In genomic region chr6:126701799-126702198, GRCh38 we compare ENCODE assay signal across 17 cellular contexts.
A peak's percentile ranks its signal among the peaks of the same experiment; 100 is the strongest.
DNase-seq lines count a peak whose midpoint lies in the region; ATAC-seq and TF ChIP-seq lines count a peak whose summit lies in the region.
"Had no signal": no experiment of that assay in that cellular context is flagged by ENCODE, and none has a peak within 500 bp of the region (broad histone marks: within the 10 kb centered on the region; RNA-seq: fewer than 3 reads in every experiment).

No MANE protein-coding gene starts in this region.

- peaks cover 4% of the 10 kb centered on the region for H3K9me3 Mint-ChIP-seq in activated T-helper 17 cell treated with anti-CD3 and anti-CD28 coated beads, Interleukin-2, amount 50 U/mL, for 72 hours

- TF ChIP-seq CTCF in Loucy (conservative IDR thresholded peaks at IDR 0.05; ENCODE audit: low read length) (no peak), A673 (conservative IDR thresholded peaks at IDR 0.05; ENCODE audit: low read depth, low read length) (no peak)

- H3K27me3 ChIP-seq in Loucy (ENCODE audit: insufficient read depth, low read length, poor library complexity, severe bottlenecking) (no peaks in the 10 kb centered on the region), A673 (replicated peaks; ENCODE audit: insufficient read depth, low read depth, low read length, poor library complexity) (no peaks in the 10 kb centered on the region)

- no peaks in the 10 kb centered on the region for H3K4me1 Mint-ChIP-seq in activated T-helper 17 cell treated with anti-CD3 and anti-CD28 coated beads, Interleukin-2, amount 50 U/mL, for 72 hours

- H3K36me3 Mint-ChIP-seq in activated T-helper 17 cell treated with anti-CD3 and anti-CD28 coated beads, Interleukin-2, amount 50 U/mL, for 72 hours (ENCODE audit: low read depth): no peaks in the 10 kb centered on the region

- H3K27ac Mint-ChIP-seq in activated T-helper 17 cell treated with anti-CD3 and anti-CD28 coated beads, Interleukin-2, amount 50 U/mL, for 72 hours: no peak overlapping the region

- H3K4me3 Mint-ChIP-seq in activated T-helper 17 cell treated with anti-CD3 and anti-CD28 coated beads, Interleukin-2, amount 50 U/mL, for 72 hours: peak overlapping the region; percentile 28

- POLR2A ChIA-PET in A673 (lab: Charles Lee; ENCODE audit: low non-redundant PET): no interaction called here

- no peaks in the 10 kb centered on the region for H3K9me2 ChIP-seq in Loucy (replicated peaks; ENCODE audit: low read depth, low read length)

- H3K4me3 ChIP-seq in Loucy (ENCODE audit: low read length, poor library complexity, severe bottlenecking): peak overlapping the region; percentile 54
- H3K4me3 ChIP-seq in A673 (ENCODE audit: low read depth, low read length, poor library complexity, severe bottlenecking): no peak overlapping the region

- CTCF ChIA-PET in A673 (lab: Charles Lee): no interaction called here

- no peaks in the 10 kb centered on the region for H3K9me3 ChIP-seq in Loucy (ENCODE audit: insufficient read depth, low read depth, low read length)
- no peaks in the 10 kb centered on the region for H3K9me3 ChIP-seq in A673 (ENCODE audit: low read depth, low read length, poor library complexity, severe bottlenecking)

- H4K20me1 ChIP-seq in Loucy (ENCODE audit: insufficient read depth, low read length, poor library complexity, severe bottlenecking): no peaks in the 10 kb centered on the region

- no peaks in the 10 kb centered on the region for H3F3A ChIP-seq in Loucy (ENCODE audit: low read depth)

- ATAC-seq in activated T-helper 17 cell treated with anti-CD3 and anti-CD28 coated beads, Interleukin-2, amount 50 U/mL, for 72 hours (replicated peaks): no peak
- ATAC-seq in HG03520 (IDR thresholded peaks at IDR 0.05; ENCODE audit: unreplicated experiment): no peak
- no peak for ATAC-seq in GM21367 (IDR thresholded peaks at IDR 0.05; ENCODE audit: unreplicated experiment)
- ATAC-seq: esophagus mucosa had no signal

- intact Hi-C loops in A673 (cut with micrococcal nuclease; ENCODE audit: unreplicated experiment): no loop called here

- peak overlapping the region; percentile 85 for H2AFZ ChIP-seq in Loucy (ENCODE audit: low read length)

- no TSS peak for BruUV-seq in A673 (replicated peaks; lab: Mats Ljungman, UMichigan)

- H3K4me2 ChIP-seq in Loucy (ENCODE audit: low read depth, low read length, poor library complexity, severe bottlenecking): peak overlapping the region; percentile 57

- H3K27me3 Mint-ChIP-seq in activated T-helper 17 cell treated with anti-CD3 and anti-CD28 coated beads, Interleukin-2, amount 50 U/mL, for 72 hours: no peaks in the 10 kb centered on the region

- peak; percentile 5 for DNase-seq in SKM-1 treated with dmso at 0.1 percent for 144 hours (lab: John Stamatoyannopoulos, UW; ENCODE audit: unreplicated experiment)
- no peak for DNase-seq in SKM-1 (lab: John Stamatoyannopoulos, UW; ENCODE audit: unreplicated experiment)
- DNase-seq in epidermal melanocyte (ENCODE audit: insufficient read length, low spot score): no peak
- DNase-seq in A673 (ENCODE audit: low spot score): no peak
- DNase-seq: activated CD4-positive, alpha-beta T cell treated with anti-CD3 and anti-CD28 coated beads for 1 hour; activated effector memory CD4-positive, alpha-beta T cell treated with anti-CD3 and anti-CD28 coated beads, Interleukin-2, amount 50 U/mL, for 16 hours; caudate nucleus; DMS79; Karpas-422; NCI-H226; retina; SIG-M5 had no signal

- H3K27ac ChIP-seq in A673 (ENCODE audit: low read depth, low read length, poor library complexity, severe bottlenecking): no peak overlapping the region

- peak overlapping the region; percentile 24 for H3K9ac ChIP-seq in Loucy (ENCODE audit: low read depth, low read length, poor library complexity, severe bottlenecking)

- H3K36me3 ChIP-seq in Loucy (ENCODE audit: insufficient read depth, low read length) (no peaks in the 10 kb centered on the region), A673 (ENCODE audit: insufficient read depth, low read length, poor library complexity, severe bottlenecking) (no peaks in the 10 kb centered on the region)

- H3K4me1 ChIP-seq in Loucy (ENCODE audit: insufficient read depth, low read length, poor library complexity, severe bottlenecking) (peaks cover 7% of the 10 kb centered on the region), A673 (ENCODE audit: insufficient read depth, low read length, poor library complexity, severe bottlenecking) (no peaks in the 10 kb centered on the region)

- H3K79me2 ChIP-seq in Loucy (ENCODE audit: insufficient read depth, low read length): no peaks in the 10 kb centered on the region
